Comparison of ENCODE assay signal across 6 cellular contexts in the genomic region with DNA sequence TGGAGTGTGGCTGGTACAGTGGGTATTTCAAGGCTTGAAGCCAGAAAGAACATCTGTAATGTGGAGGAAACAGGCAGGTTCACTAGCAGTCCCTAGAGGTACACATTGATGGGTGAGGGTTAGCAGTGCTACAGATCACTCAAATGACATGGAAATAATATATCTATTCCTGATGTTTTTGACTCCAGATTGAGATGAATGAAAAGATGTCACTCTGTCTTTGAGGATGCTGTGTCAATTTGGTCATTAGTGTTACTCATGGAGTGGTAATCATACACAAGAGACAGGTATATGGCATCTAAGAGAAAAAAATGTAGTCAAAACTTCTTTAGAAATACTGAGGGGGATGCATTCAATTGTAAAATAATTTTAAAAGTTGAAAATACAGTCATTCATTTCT.
"Had no signal": no experiment of that assay in that cellular context is flagged by ENCODE, and none has a peak within 500 bp of the region (broad histone marks: within the 10 kb centered on the region; RNA-seq: fewer than 3 reads in every experiment).

No MANE protein-coding gene starts in this region.

- H3K4me3 ChIP-seq: GM23248 had no signal

- H3K9ac ChIP-seq: GM23248 had no signal

- ATAC-seq: HepG2 had no signal

- H3K4me1 Mint-ChIP-seq: H9, IgD-negative memory B cell had no signal

- DNase-seq: GM23248, H9, HCEC 1CT had no signal

- H3K27me3 Mint-ChIP-seq: IgD-negative memory B cell had no signal

- H3K27ac ChIP-seq: GM23248, HL-60 had no signal

- H2AFZ ChIP-seq: GM23248 had no signal

- H3K36me3 Mint-ChIP-seq: IgD-negative memory B cell had no signal

- H3K4me3 Mint-ChIP-seq: H9, IgD-negative memory B cell had no signal

- H3K27ac Mint-ChIP-seq: IgD-negative memory B cell had no signal
